In the genomic region with DNA sequence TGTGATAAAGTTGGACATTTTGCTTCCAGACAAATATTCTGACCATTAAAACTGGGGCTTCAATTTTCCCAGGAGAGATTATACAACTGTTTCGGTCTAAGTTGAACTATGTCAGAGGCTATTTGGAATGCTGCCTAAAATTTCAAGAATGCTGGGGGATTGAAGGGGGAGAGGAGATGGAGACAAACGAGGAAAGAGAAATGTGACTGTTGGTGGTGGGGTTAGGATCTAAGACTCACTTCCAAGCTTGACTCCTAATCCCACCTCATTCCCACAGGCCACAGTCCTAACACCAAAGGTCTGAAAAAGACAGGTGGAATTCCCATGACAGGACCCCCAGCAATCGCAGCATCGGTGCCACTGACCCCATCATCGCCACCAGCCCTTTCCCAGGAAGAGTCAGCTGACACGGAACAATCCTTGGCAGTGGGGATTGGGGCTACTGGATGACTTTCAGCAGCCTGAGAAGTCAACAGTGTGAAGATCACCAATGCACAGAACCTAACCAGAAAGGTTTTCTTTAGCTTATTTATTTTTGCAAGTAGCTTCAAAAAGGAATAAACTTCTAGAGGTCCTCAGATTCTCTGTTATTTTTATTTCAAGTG, we compare ENCODE assay signal across 15 cellular contexts.
A peak's percentile ranks its signal among the peaks of the same experiment; 100 is the strongest.
DNase-seq lines count a peak whose midpoint lies in the region; ATAC-seq and TF ChIP-seq lines count a peak whose summit lies in the region.
"Had no signal": no experiment of that assay in that cellular context is flagged by ENCODE, and none has a peak within 500 bp of the region (broad histone marks: within the 10 kb centered on the region; RNA-seq: fewer than 3 reads in every experiment).

No MANE protein-coding gene starts in this region.

- peak overlapping the region; percentile 42 for H3K27ac Mint-ChIP-seq in osteocyte (ENCODE audit: unreplicated experiment)
- H3K27ac Mint-ChIP-seq: dendritic cell treated with granulocyte-macrophage colony-stimulating factor and Interleukin-4, amounts not matched to agents 40 ng/mL and 50 ng/mL, for 4 days; IgD-negative memory B cell; T-helper 17 cell had no signal

- no peak overlapping the region for H3K4me3 Mint-ChIP-seq in osteocyte (ENCODE audit: unreplicated experiment)
- H3K4me3 Mint-ChIP-seq: dendritic cell treated with granulocyte-macrophage colony-stimulating factor and Interleukin-4, amounts not matched to agents 40 ng/mL and 50 ng/mL, for 4 days; IgD-negative memory B cell; T-helper 17 cell had no signal

- ATAC-seq in left ventricle myocardium superior (peak; percentile 46), GM18861 (IDR thresholded peaks at IDR 0.05; ENCODE audit: unreplicated experiment) (no peak), GM18511 (IDR thresholded peaks at IDR 0.05; ENCODE audit: unreplicated experiment) (no peak)
- ATAC-seq: T-helper 17 cell had no signal

- DNase-seq in AG10803 (ENCODE audit: low read depth), result peak; percentile 68
- DNase-seq in cardiac fibroblast (ENCODE audit: low read depth in 2 of 2), result peak; percentile 62 to 84
- peak; percentile 34 for DNase-seq in left ventricle myocardium superior
- no peak for DNase-seq in osteocyte (ENCODE audit: extremely low spot score, unreplicated experiment)
- DNase-seq in mesenteric fat pad (ENCODE audit: low spot score), result no peak
- no peak for DNase-seq in NCI-H1694 (lab: John Stamatoyannopoulos, UW)
- DNase-seq: activated CD4-positive, alpha-beta T cell treated with anti-CD3 and anti-CD28 coated beads, Interleukin-2, amount 50 U/mL, for 48 hours; DMS53; hippocampal formation; NCI-H1930; T-helper 17 cell had no signal

- H3K36me3 Mint-ChIP-seq in osteocyte (ENCODE audit: unreplicated experiment), result no peaks in the 10 kb centered on the region
- H3K36me3 Mint-ChIP-seq: IgD-negative memory B cell had no signal

- intact Hi-C loops in left ventricle myocardium superior (cut with micrococcal nuclease), result no loop called here

- peaks cover 33% of the 10 kb centered on the region for H3K4me1 Mint-ChIP-seq in osteocyte (ENCODE audit: unreplicated experiment)

- H3K27me3 Mint-ChIP-seq in osteocyte (ENCODE audit: unreplicated experiment), result no peaks in the 10 kb centered on the region
- H3K27me3 Mint-ChIP-seq: dendritic cell treated with granulocyte-macrophage colony-stimulating factor and Interleukin-4, amounts not matched to agents 40 ng/mL and 50 ng/mL, for 4 days; IgD-negative memory B cell; T-helper 17 cell had no signal

- H3K4me3 ChIP-seq in AG10803 (ENCODE audit: low read length) (no peak overlapping the region), cardiac fibroblast (replicated peaks in 1 of 2; ENCODE audit: low read depth in 2 of 2, low read length in 2 of 2) (no peak overlapping the region)

- H3K9me3 Mint-ChIP-seq in osteocyte (ENCODE audit: unreplicated experiment), result no peaks in the 10 kb centered on the region
- H3K9me3 Mint-ChIP-seq: dendritic cell treated with granulocyte-macrophage colony-stimulating factor and Interleukin-4, amounts not matched to agents 40 ng/mL and 50 ng/mL, for 4 days; IgD-negative memory B cell had no signal

- TF ChIP-seq CTCF in AG10803 (conservative IDR thresholded peaks at IDR 0.05; ENCODE audit: low read length) (no peak), cardiac fibroblast (IDR thresholded peaks at IDR 0.05; ENCODE audit: low read depth, low read length) (no peak), osteocyte (IDR thresholded peaks at IDR 0.05) (no peak)

Comparison
In these comparisons a context has a peak if more than half of its experiments do, and no peak if none do; other contexts are left out.
1. DNase-seq: peak in AG10803 (single experiment), cardiac fibroblast (2 of 2) and left ventricle myocardium superior (single experiment); none in osteocyte (single experiment), mesenteric fat pad (single experiment) and NCI-H1694 (single experiment).